ENCODE assay signal across 1 cellular context in the genomic region with DNA sequence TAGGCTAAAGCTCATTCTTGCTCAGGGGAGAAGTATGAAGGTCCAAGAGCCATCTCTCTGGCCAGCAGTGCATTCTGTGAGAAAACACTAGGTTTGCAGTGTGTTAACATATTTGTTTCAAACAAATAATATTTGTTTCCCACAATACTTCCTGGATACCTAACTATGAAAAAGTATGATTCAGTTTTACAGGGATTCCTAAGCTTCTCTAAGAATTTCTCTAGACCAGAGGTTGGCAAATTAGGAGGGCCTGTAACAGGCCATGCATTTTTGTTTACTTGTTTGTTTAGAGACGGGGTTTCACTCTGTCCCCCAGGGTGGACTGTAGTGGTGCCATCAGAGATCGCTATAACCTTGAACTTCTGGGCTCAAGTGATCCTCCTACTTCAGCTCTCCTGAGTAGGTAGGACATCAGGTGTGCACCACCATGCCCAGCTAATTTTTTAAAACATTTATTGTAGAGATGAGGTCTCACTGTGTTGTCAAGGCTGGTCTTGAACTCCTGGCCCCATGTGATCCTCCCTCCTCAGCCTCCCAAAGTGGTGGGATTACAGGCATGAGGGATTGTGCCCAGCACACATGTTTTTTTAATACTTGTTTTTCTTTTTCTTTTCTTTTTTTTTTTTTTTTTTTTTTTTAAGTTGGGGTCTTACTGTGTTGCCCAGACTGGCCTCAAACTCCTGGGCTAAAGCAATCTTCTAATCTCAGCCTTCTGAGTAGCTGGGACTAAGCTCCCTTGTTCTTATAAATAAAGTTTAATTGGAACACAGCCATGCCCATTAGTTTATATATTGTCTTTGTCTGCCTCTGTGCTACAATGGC.
TF ChIP-seq lines count a peak whose summit lies in the region.

No MANE protein-coding gene starts in this region.

TF ChIP-seq in endothelial cell of umbilical vein, 7 proteins besides CTCF, POLR2A, EP300 and RAD21 (continued from another document):
- TF ChIP-seq, protein P1, sequence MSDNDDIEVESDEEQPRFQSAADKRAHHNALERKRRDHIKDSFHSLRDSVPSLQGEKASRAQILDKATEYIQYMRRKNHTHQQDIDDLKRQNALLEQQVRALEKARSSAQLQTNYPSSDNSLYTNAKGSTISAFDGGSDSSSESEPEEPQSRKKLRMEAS (IDR thresholded peaks at IDR 0.05; ENCODE audit: insufficient read depth, insufficient read length), result no peak
- TF ChIP-seq FOS (IDR thresholded peaks at IDR 0.05; ENCODE audit: borderline replicate concordance, insufficient read depth, low read length) (no peak), POLR2AphosphoS5 (IDR thresholded peaks at IDR 0.05; ENCODE audit: insufficient read depth, low read depth, low read length) (no peak), JUN (IDR thresholded peaks at IDR 0.05; ENCODE audit: borderline replicate concordance, insufficient read depth, insufficient read length, low read depth) (no peak), EZH2 (IDR thresholded peaks at IDR 0.05; ENCODE audit: borderline replicate concordance, low read depth, low read length, severe bottlenecking) (no peak)
